8 cellular contexts compared by ENCODE assay signal in genomic region chr6:111551521-111552231, GRCh38. TPM values are rescaled to one million over a fixed set of nuclear protein-coding genes. Genes with fewer than 3 reads are reported as not detected.
A peak's percentile ranks its signal among the peaks of the same experiment; 100 is the strongest.
DNase-seq lines count a peak whose midpoint lies in the region; ATAC-seq and TF ChIP-seq lines count a peak whose summit lies in the region.

No MANE protein-coding gene starts in this region.

- H3K4me3 ChIP-seq in esophagus muscularis mucosa (peak overlapping the region in 3 of 4 donors; percentile 7 to 26 (median 16)), MM.1S (ENCODE audit: low read length) (no peak overlapping the region)

- H4K20me1 ChIP-seq in MM.1S (ENCODE audit: insufficient read depth, low read length) = no peaks in the 10 kb centered on the region

- H3K4me1 Mint-ChIP-seq in progenitor cell of endocrine pancreas (ENCODE audit: low read depth) = peaks cover 71% of the 10 kb centered on the region
- no peaks in the 10 kb centered on the region for H3K4me1 Mint-ChIP-seq in stimulated activated effector memory CD8-positive, alpha-beta T cell treated with anti-CD3 and anti-CD28 coated beads, Interleukin-12 subunit alpha, Interleukin-12 subunit beta, amount 100 ng/mL, for 72 hours

- no peaks in the 10 kb centered on the region for H3K79me2 ChIP-seq in MM.1S (ENCODE audit: low read length)

- no peak overlapping the region for H3K4me2 ChIP-seq in MM.1S (ENCODE audit: low read depth, low read length)

- H3K4me1 ChIP-seq in esophagus muscularis mucosa = peaks cover 35 to 62% (median 58%) of the 10 kb centered on the region in 4 donors
- H3K4me1 ChIP-seq in MM.1S (ENCODE audit: low read length) = no peaks in the 10 kb centered on the region

- peak overlapping the region; percentile 98 for H3K27ac Mint-ChIP-seq in progenitor cell of endocrine pancreas
- H3K27ac Mint-ChIP-seq in stimulated activated effector memory CD8-positive, alpha-beta T cell treated with anti-CD3 and anti-CD28 coated beads, Interleukin-12 subunit alpha, Interleukin-12 subunit beta, amount 100 ng/mL, for 72 hours = no peak overlapping the region

- peak overlapping the region; percentile 40 for H3K4me3 Mint-ChIP-seq in progenitor cell of endocrine pancreas (ENCODE audit: low read depth)
- no peak overlapping the region for H3K4me3 Mint-ChIP-seq in stimulated activated effector memory CD8-positive, alpha-beta T cell treated with anti-CD3 and anti-CD28 coated beads, Interleukin-12 subunit alpha, Interleukin-12 subunit beta, amount 100 ng/mL, for 72 hours

- no peaks in the 10 kb centered on the region for H3K9me2 ChIP-seq in MM.1S (replicated peaks; ENCODE audit: insufficient read depth, low read length)

- peak overlapping the region; percentile 76 to 81 (median 78) for H3K27ac ChIP-seq in esophagus muscularis mucosa (replicated peaks in 1 of 4)
- no peak overlapping the region for H3K27ac ChIP-seq in MM.1S (ENCODE audit: low read length)

- TF ChIP-seq EP300 in esophagus muscularis mucosa (IDR thresholded peaks at IDR 0.05) = no peak

- no peak overlapping the region for H2AFZ ChIP-seq in MM.1S (ENCODE audit: low read length)

- no peak for TF ChIP-seq CTCF in esophagus muscularis mucosa (IDR thresholded peaks at IDR 0.05)
- no peak for TF ChIP-seq CTCF in progenitor cell of endocrine pancreas (IDR thresholded peaks at IDR 0.05; ENCODE audit: unreplicated experiment)
- no peak for TF ChIP-seq CTCF in MM.1S (IDR thresholded peaks at IDR 0.05; ENCODE audit: low read length)

- no peaks in the 10 kb centered on the region for H3F3A ChIP-seq in MM.1S (ENCODE audit: insufficient read depth, low read length)

- no peaks in the 10 kb centered on the region for H3K27me3 Mint-ChIP-seq in progenitor cell of endocrine pancreas

- H3K9me3 ChIP-seq in esophagus muscularis mucosa = no peaks in the 10 kb centered on the region
- no peaks in the 10 kb centered on the region for H3K9me3 ChIP-seq in MM.1S (replicated peaks; ENCODE audit: insufficient read depth, low read length)

- no peaks in the 10 kb centered on the region for H3K9me3 Mint-ChIP-seq in progenitor cell of endocrine pancreas (ENCODE audit: low read depth)
- H3K9me3 Mint-ChIP-seq in stimulated activated effector memory CD8-positive, alpha-beta T cell treated with anti-CD3 and anti-CD28 coated beads, Interleukin-12 subunit alpha, Interleukin-12 subunit beta, amount 100 ng/mL, for 72 hours = no peaks in the 10 kb centered on the region

- intact Hi-C loops in esophagus muscularis mucosa (cut with DNase I) = loop anchor here (5.0 kb wide), 1 partner anchor 69 kb away; the partner anchor contains the start of gene REV3L

- no peaks in the 10 kb centered on the region for H3K27me3 ChIP-seq in esophagus muscularis mucosa
- no peaks in the 10 kb centered on the region for H3K27me3 ChIP-seq in MM.1S (replicated peaks; ENCODE audit: insufficient read depth, low read length)

- H3K36me3 ChIP-seq in esophagus muscularis mucosa (no peaks in the 10 kb centered on the region), MM.1S (replicated peaks; ENCODE audit: insufficient read depth, low read length) (no peaks in the 10 kb centered on the region)

- no peak for TF ChIP-seq POLR2A in esophagus muscularis mucosa (IDR thresholded peaks at IDR 0.05; ENCODE audit: low read depth)

- H3K36me3 Mint-ChIP-seq in progenitor cell of endocrine pancreas (ENCODE audit: insufficient read depth) = peaks cover 4% of the 10 kb centered on the region
- H3K36me3 Mint-ChIP-seq in stimulated activated effector memory CD8-positive, alpha-beta T cell treated with anti-CD3 and anti-CD28 coated beads, Interleukin-12 subunit alpha, Interleukin-12 subunit beta, amount 100 ng/mL, for 72 hours = peaks cover 9% of the 10 kb centered on the region

- WGBS in esophagus muscularis mucosa = 21% methylated on average over 6 of the region's 11 CpGs

- DNase-seq in EH (ENCODE audit: low read depth) = peak; percentile 47
- DNase-seq in NCI-H526 (lab: John Stamatoyannopoulos, UW) = peak; percentile 88 to 93
- no peak for DNase-seq in esophagus muscularis mucosa (ENCODE audit: extremely low spot score)
- DNase-seq in progenitor cell of endocrine pancreas (ENCODE audit: low spot score, unreplicated experiment) = peak; percentile 25
- DNase-seq in MM.1S = no peak
- no peak for DNase-seq in stimulated activated effector memory CD8-positive, alpha-beta T cell treated with anti-CD3 and anti-CD28 coated beads, Interleukin-12 subunit alpha, Interleukin-12 subunit beta, amount 100 ng/mL, for 72 hours (ENCODE audit: low spot score in 2 of 2)
- DNase-seq in kidney glomerular epithelial cell (lab: John Stamatoyannopoulos, UW) = no peak

- ATAC-seq in stimulated activated effector memory CD8-positive, alpha-beta T cell treated with anti-CD3 and anti-CD28 coated beads, Interleukin-12 subunit alpha, Interleukin-12 subunit beta, amount 100 ng/mL, for 72 hours = no peak
- no peak for ATAC-seq in GM21367 (IDR thresholded peaks at IDR 0.05; ENCODE audit: unreplicated experiment)

- H3K9ac ChIP-seq in MM.1S (ENCODE audit: low read length) = no peak overlapping the region

RNA-seq across cellular contexts. Expression of gene TRAF3IP2, which starts 54.0 kb away (rescaled TPM):
- total RNA-seq in esophagus muscularis mucosa = 10 to 100 TPM; 16.6 to 37.1 (median 32.4) TPM
- total RNA-seq in progenitor cell of endocrine pancreas = 23.4 and 24.9 TPM in 2 replicates

Comparison
In these comparisons a context has a peak if more than half of its experiments do, and no peak if none do; other contexts are left out.
1. DNase-seq: peak in EH (single experiment), NCI-H526 (2 of 2) and progenitor cell of endocrine pancreas (single experiment); none in esophagus muscularis mucosa (single experiment), MM.1S (single experiment), stimulated activated effector memory CD8-positive, alpha-beta T cell treated with anti-CD3 and anti-CD28 coated beads, Interleukin-12 subunit alpha, Interleukin-12 subunit beta, amount 100 ng/mL, for 72 hours (0 of 2) and kidney glomerular epithelial cell (single experiment).